ENCODE assay signal across 20 cellular contexts in genomic region chr6:75363304-75363703, GRCh38.
DNase-seq lines count a peak whose midpoint lies in the region; ATAC-seq and TF ChIP-seq lines count a peak whose summit lies in the region.
"Had no signal": no experiment of that assay in that cellular context is flagged by ENCODE, and none has a peak within 500 bp of the region (broad histone marks: within the 10 kb centered on the region; RNA-seq: fewer than 3 reads in every experiment).

No MANE protein-coding gene starts in this region.

- peak overlapping the region in 3 of 5 experiments; percentile 29 to 52 (median 33) for H3K27ac Mint-ChIP-seq in brain
- H3K27ac Mint-ChIP-seq: CD14-positive monocyte, HFFc6 had no signal

- ATAC-seq in GM18868 (IDR thresholded peaks at IDR 0.05; ENCODE audit: unreplicated experiment) (peak; percentile 52), HG03159 (IDR thresholded peaks at IDR 0.05; ENCODE audit: unreplicated experiment) (peak; percentile 51)
- ATAC-seq: K562 had no signal

- no peaks in the 10 kb centered on the region for H3K9me3 ChIP-seq in Peyer's patch
- H3K9me3 ChIP-seq: SJCRH30 had no signal

- H3K4me1 ChIP-seq in Peyer's patch, result no peaks in the 10 kb centered on the region
- H3K4me1 ChIP-seq: SJCRH30 had no signal

- DNase-seq in renal cortical epithelial cell (ENCODE audit: low read depth) (peak; percentile 51), Peyer's patch (no peak), NCI-H1436 (lab: John Stamatoyannopoulos, UW) (no peak), NCI-H526 treated with DMSO at 0.1 percent for 48 hours (lab: John Stamatoyannopoulos, UW) (no peak)
- DNase-seq: ACHN, AML-193, COR-L47, DMS153, HFFc6, MV-4-11, NCI-H1417, NCI-H1930, NCI-H446, NCI-H774, SJCRH30 had no signal

- H3K4me3 Mint-ChIP-seq in brain, result no peak overlapping the region
- H3K4me3 Mint-ChIP-seq: CD14-positive monocyte, HFFc6 had no signal

- TF ChIP-seq POLR2A in Peyer's patch (IDR thresholded peaks at IDR 0.05), result no peak

- H3K36me3 Mint-ChIP-seq in brain, result no peaks in the 10 kb centered on the region
- H3K36me3 Mint-ChIP-seq: CD14-positive monocyte had no signal

- TF ChIP-seq CTCF in brain (conservative IDR thresholded peaks at IDR 0.05) (no peak), Peyer's patch (IDR thresholded peaks at IDR 0.05) (no peak)

- no peaks in the 10 kb centered on the region for H3K9me3 Mint-ChIP-seq in brain
- H3K9me3 Mint-ChIP-seq: HFFc6 had no signal

- no peaks in the 10 kb centered on the region for H3K27me3 ChIP-seq in Peyer's patch
- H3K27me3 ChIP-seq: SJCRH30 had no signal

- no peaks in the 10 kb centered on the region for H3K27me3 Mint-ChIP-seq in brain

- no peak overlapping the region for H3K4me3 ChIP-seq in Peyer's patch
- H3K4me3 ChIP-seq: K562, SJCRH30 had no signal

- H3K27ac ChIP-seq in Peyer's patch, result no peak overlapping the region
- H3K27ac ChIP-seq: SJCRH30 had no signal

- no peaks in the 10 kb centered on the region for H3K36me3 ChIP-seq in Peyer's patch
- H3K36me3 ChIP-seq: SJCRH30 had no signal

- H3K4me1 Mint-ChIP-seq in brain, result peaks cover 19% of the 10 kb centered on the region
- H3K4me1 Mint-ChIP-seq: CD14-positive monocyte had no signal
